In genomic region chr6:95384988-95385387, GRCh38 we compare ENCODE assay signal across 27 cellular contexts.
"Had no signal": no experiment of that assay in that cellular context is flagged by ENCODE, and none has a peak within 500 bp of the region (broad histone marks: within the 10 kb centered on the region; RNA-seq: fewer than 3 reads in every experiment).

No MANE protein-coding gene starts in this region.

- H3K4me1 Mint-ChIP-seq: naive B cell; naive thymus-derived CD8-positive, alpha-beta T cell had no signal

- H3K9ac ChIP-seq: parathyroid adenoma had no signal

- H3K9me3 ChIP-seq: ovary, psoas muscle, right lobe of liver, sigmoid colon, thoracic aorta, thyroid gland, upper lobe of left lung, vagina had no signal

- H3K36me3 Mint-ChIP-seq: naive B cell; naive thymus-derived CD8-positive, alpha-beta T cell; natural killer cell treated with Interleukin-12 subunit alpha and Interleukin-12 subunit beta and Interleukin-15 and Interleukin-18, amount 100 ng/mL, for 72 hours; stimulated activated naive B cell treated with anti-CD40 and anti-IgM and Interleukin-4, amounts not matched to agents 10 μg/mL and 1 μg/mL and 100 μg/mL, for 72 hours had no signal

- H2AFZ ChIP-seq: parathyroid adenoma had no signal

- H3K36me3 ChIP-seq: ovary, right lobe of liver, sigmoid colon, stomach, thoracic aorta, thyroid gland, tibial nerve, upper lobe of left lung, vagina had no signal

- H3K27ac Mint-ChIP-seq: naive thymus-derived CD8-positive, alpha-beta T cell; natural killer cell treated with Interleukin-12 subunit alpha and Interleukin-12 subunit beta and Interleukin-15 and Interleukin-18, amount 100 ng/mL, for 72 hours; nephron progenitor cell; progenitor cell of endocrine pancreas; stimulated activated naive B cell treated with anti-CD40 and anti-IgM and Interleukin-4, amounts not matched to agents 10 μg/mL and 1 μg/mL and 100 μg/mL, for 72 hours; stimulated activated naive CD8-positive, alpha-beta T cell treated with anti-CD3 and anti-CD28 coated beads, Interleukin-15, Interleukin-2, amounts not matched to agents 100 ng/mL and 50 ng/mL, for 24 hours had no signal

- H3K27me3 Mint-ChIP-seq: naive B cell; natural killer cell treated with Interleukin-12 subunit alpha and Interleukin-12 subunit beta and Interleukin-15 and Interleukin-18, amount 100 ng/mL, for 72 hours; progenitor cell of endocrine pancreas; stimulated activated naive B cell treated with anti-CD40 and anti-IgM and Interleukin-4, amounts not matched to agents 10 μg/mL and 1 μg/mL and 100 μg/mL, for 72 hours; stimulated activated naive CD8-positive, alpha-beta T cell treated with anti-CD3 and anti-CD28 coated beads, Interleukin-15, Interleukin-2, amounts not matched to agents 100 ng/mL and 50 ng/mL, for 24 hours had no signal

- H3K27me3 ChIP-seq: ovary, right lobe of liver, sigmoid colon, stomach, thyroid gland, tibial nerve, upper lobe of left lung, vagina had no signal

- ATAC-seq: naive thymus-derived CD8-positive, alpha-beta T cell; psoas muscle; right cardiac atrium; right lobe of liver had no signal

- H3K79me2 ChIP-seq: parathyroid adenoma had no signal

- H3K4me3 Mint-ChIP-seq: naive B cell; naive thymus-derived CD8-positive, alpha-beta T cell; natural killer cell treated with Interleukin-12 subunit alpha and Interleukin-12 subunit beta and Interleukin-15 and Interleukin-18, amount 100 ng/mL, for 72 hours; nephron progenitor cell; neural crest cell; stimulated activated naive B cell treated with anti-CD40 and anti-IgM and Interleukin-4, amounts not matched to agents 10 μg/mL and 1 μg/mL and 100 μg/mL, for 72 hours; stimulated activated naive CD8-positive, alpha-beta T cell treated with anti-CD3 and anti-CD28 coated beads, Interleukin-15, Interleukin-2, amounts not matched to agents 100 ng/mL and 50 ng/mL, for 24 hours had no signal

- H3K4me3 ChIP-seq: ovary, psoas muscle, right lobe of liver, sigmoid colon, stomach, thoracic aorta, thyroid gland, tibial nerve, upper lobe of left lung, vagina had no signal

- H3K4me1 ChIP-seq: parathyroid adenoma, psoas muscle, right lobe of liver, sigmoid colon, stomach, thyroid gland, tibial nerve, upper lobe of left lung, vagina had no signal

- DNase-seq: naive B cell; naive thymus-derived CD8-positive, alpha-beta T cell; nephron progenitor cell; occipital lobe; ovary; psoas muscle; right lobe of liver; sigmoid colon; small intestine; stimulated activated CD4-positive, alpha-beta T cell treated with anti-CD3 and anti-CD28 coated beads, Interleukin-15, amount 100 ng/mL, for 24 hours; stimulated activated CD4-positive, alpha-beta T cell treated with anti-CD3 and anti-CD28 coated beads, Interleukin-2, amount 100 ng/mL, for 24 hours; stimulated activated CD4-positive, alpha-beta T cell treated with anti-CD3 and anti-CD28 coated beads, Interleukin-2, amount 100 ng/mL, for 48 hours; stimulated activated CD4-positive, alpha-beta T cell treated with anti-CD3 and anti-CD28 coated beads, Interleukin-4, amount 100 ng/mL, for 24 hours; stimulated activated naive B cell treated with anti-CD40 and anti-IgM and Interleukin-4, amounts not matched to agents 10 μg/mL and 1 μg/mL and 100 μg/mL, for 72 hours; stimulated activated naive CD4-positive, alpha-beta T cell treated with Interleukin-2 at 50 U/mL for 16 hours; stomach; thyroid gland had no signal

- H3K27ac ChIP-seq: ovary, parathyroid adenoma, psoas muscle, right lobe of liver, sigmoid colon, stomach, thoracic aorta, thyroid gland, tibial nerve, upper lobe of left lung, vagina had no signal
